In the genomic region with DNA sequence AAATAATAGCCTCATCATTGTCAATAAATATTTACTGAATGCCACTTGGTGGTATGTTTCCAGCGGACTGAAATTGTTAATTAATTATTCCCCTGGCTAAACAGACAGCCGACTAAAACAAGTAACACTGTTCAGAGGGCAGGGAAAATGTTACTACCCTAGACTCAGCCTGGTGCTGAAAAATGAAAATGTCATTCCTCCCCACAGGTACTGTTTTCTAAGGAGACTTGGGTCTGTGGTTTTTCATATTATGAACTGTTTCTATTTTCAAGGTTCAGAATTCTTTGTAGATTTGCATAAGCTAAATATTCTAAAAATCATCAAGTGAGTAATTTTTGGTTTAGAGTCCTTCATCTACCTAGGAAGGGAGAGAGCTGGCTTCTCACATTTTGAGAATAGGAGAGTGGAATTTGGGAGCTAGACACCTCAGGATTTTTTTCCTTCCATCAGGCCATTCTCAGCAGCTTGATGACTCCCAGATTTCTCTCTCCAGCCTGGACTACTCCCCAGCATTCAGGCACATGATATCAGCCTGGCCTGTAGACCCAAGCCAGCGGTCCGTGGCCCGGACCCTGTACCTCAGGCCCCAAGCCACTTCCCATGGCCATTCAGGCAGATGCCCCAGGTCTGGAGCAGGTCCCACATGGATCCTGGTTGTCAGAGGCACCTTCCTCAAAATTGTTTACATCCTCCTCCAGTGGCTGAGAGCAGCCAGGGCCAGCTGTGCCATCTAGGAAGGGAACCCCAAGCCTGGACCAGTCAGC, we compare ENCODE assay signal across 19 cellular contexts. TPM values are rescaled to one million over a fixed set of nuclear protein-coding genes. Genes with fewer than 3 reads are reported as not detected.
"Had no signal": no experiment of that assay in that cellular context is flagged by ENCODE, and none has a peak within 500 bp of the region (broad histone marks: within the 10 kb centered on the region; RNA-seq: fewer than 3 reads in every experiment).

No MANE protein-coding gene starts in this region.

- H3K9ac ChIP-seq: parathyroid adenoma had no signal

- H3K9me3 ChIP-seq: ascending aorta, neutrophil, vagina had no signal

- H3K9me3 Mint-ChIP-seq: activated CD4-positive, alpha-beta T cell treated with anti-CD3 and anti-CD28 coated beads, Interleukin-2, amount 10 ng/mL, durations not matched to agents 7 days and 5 days; activated T-helper 1 cell treated with anti-CD3 and anti-CD28 coated beads, Interleukin-12 subunit alpha, Interleukin-12 subunit beta, Interleukin-2, Interleukin-4 antibody, amounts not matched to agents 30 ng/mL and 10 ng/mL and 1 ng/mL, durations not matched to agents 14 hours and 24 hours and 36 hours had no signal

- H3K27me3 ChIP-seq: ascending aorta, foreskin keratinocyte, neutrophil, vagina had no signal

- H3K27ac Mint-ChIP-seq: activated CD4-positive, alpha-beta T cell treated with anti-CD3 and anti-CD28 coated beads, Interleukin-2, amount 10 ng/mL, durations not matched to agents 7 days and 5 days; activated T-helper 1 cell treated with anti-CD3 and anti-CD28 coated beads, Interleukin-12 subunit alpha, Interleukin-12 subunit beta, Interleukin-2, Interleukin-4 antibody, amounts not matched to agents 30 ng/mL and 10 ng/mL and 1 ng/mL, durations not matched to agents 14 hours and 24 hours and 36 hours; dendritic cell treated with granulocyte-macrophage colony-stimulating factor and Interleukin-4, amounts not matched to agents 40 ng/mL and 50 ng/mL, for 4 days; memory B cell; naive thymus-derived CD8-positive, alpha-beta T cell had no signal

- H3K27me3 Mint-ChIP-seq: activated CD4-positive, alpha-beta T cell treated with anti-CD3 and anti-CD28 coated beads, Interleukin-2, amount 10 ng/mL, durations not matched to agents 7 days and 5 days had no signal

- H3K4me3 ChIP-seq: ascending aorta, vagina had no signal

- FAIRE-seq: bronchial epithelial cell had no signal

- H3K4me3 Mint-ChIP-seq: activated CD4-positive, alpha-beta T cell treated with anti-CD3 and anti-CD28 coated beads, Interleukin-2, amount 10 ng/mL, durations not matched to agents 7 days and 5 days; activated T-helper 1 cell treated with anti-CD3 and anti-CD28 coated beads, Interleukin-12 subunit alpha, Interleukin-12 subunit beta, Interleukin-2, Interleukin-4 antibody, amounts not matched to agents 30 ng/mL and 10 ng/mL and 1 ng/mL, durations not matched to agents 14 hours and 24 hours and 36 hours; dendritic cell treated with granulocyte-macrophage colony-stimulating factor and Interleukin-4, amounts not matched to agents 40 ng/mL and 50 ng/mL, for 4 days; memory B cell; naive thymus-derived CD8-positive, alpha-beta T cell had no signal

- DNase-seq: activated CD4-positive, alpha-beta T cell treated with anti-CD3 and anti-CD28 coated beads, Interleukin-2, amount 10 ng/mL, durations not matched to agents 7 days and 5 days; activated CD4-positive, CD25-positive, alpha-beta regulatory T cell; activated CD8-positive, alpha-beta memory T cell treated with anti-CD3 and anti-CD28 coated beads for 24 hours; activated naive CD4-positive, alpha-beta T cell; effector memory CD4-positive, alpha-beta T cell; foreskin keratinocyte; glutamatergic neuron; hypothalamus; left ventricle myocardium superior; naive thymus-derived CD8-positive, alpha-beta T cell; stimulated activated CD4-positive, alpha-beta T cell treated with anti-CD3 and anti-CD28 coated beads, Interleukin-1b, Interleukin-23, amount 100 ng/mL, for 48 hours had no signal

- ATAC-seq: foreskin keratinocyte; left ventricle myocardium superior; naive thymus-derived CD8-positive, alpha-beta T cell had no signal

- H3K36me3 ChIP-seq: ascending aorta, neutrophil, vagina had no signal

- H3K4me1 ChIP-seq: ascending aorta had no signal

- H3K27ac ChIP-seq: ascending aorta, foreskin keratinocyte, neutrophil, parathyroid adenoma, vagina had no signal

RNA-seq across cellular contexts. Expression of a gene that starts 24.4 kb away (rescaled TPM):
- total RNA-seq: activated CD4-positive, alpha-beta T cell treated with anti-CD3 and anti-CD28 coated beads, Interleukin-2, amount 10 ng/mL, durations not matched to agents 7 days and 5 days; activated T-helper 1 cell treated with anti-CD3 and anti-CD28 coated beads, Interleukin-12 subunit alpha, Interleukin-12 subunit beta, Interleukin-2, Interleukin-4 antibody, amounts not matched to agents 30 ng/mL and 10 ng/mL and 1 ng/mL, durations not matched to agents 14 hours and 24 hours and 36 hours; ascending aorta; bronchial epithelial cell; foreskin keratinocyte; left ventricle myocardium superior; naive thymus-derived CD8-positive, alpha-beta T cell; vagina had no signal
- polyA plus RNA-seq: foreskin keratinocyte; naive thymus-derived CD8-positive, alpha-beta T cell had no signal
